8 cellular contexts compared by ENCODE assay signal in genomic region chr2:175167792-175168563, GRCh38. TPM values are rescaled to one million over a fixed set of nuclear protein-coding genes. Genes with fewer than 3 reads are reported as not detected.
DNase-seq lines count a peak whose midpoint lies in the region; ATAC-seq and TF ChIP-seq lines count a peak whose summit lies in the region.

ATF2 (minus strand) TSS chr2:175168203; CDS start chr2:175136443, 31,760 bp downstream.

- intact Hi-C loops in T-helper 1 cell treated with Interleukin-12 subunit alpha and Interleukin-12 subunit beta and Interleukin-4 antibody, amounts not matched to agents 30 ng/mL and 1 ng/mL, for 36 hours (cut with micrococcal nuclease) = loop anchor here (1.0 to 10.0 kb wide), 15 partner anchors 13 to 1813 kb away; partner anchors contain the start of genes ATP5MC3, CDCA7, GPR155 and LNPK
- intact Hi-C loops in heart left ventricle (cut with DNase I) = loop anchor here in 4 of 10 donors (1.0 to 10.0 kb wide), 5 partner anchors 13 to 163 kb away; partner anchors contain the start of genes ATP5MC3 (in 1 of the 4) and CHN1 (in 1 of the 4)

- peaks cover 12% of the 10 kb centered on the region for H3K4me1 Mint-ChIP-seq in type B pancreatic cell (ENCODE audit: unreplicated experiment)

- H3K4me3 ChIP-seq in heart left ventricle = peak within 1 kb of the TSS; percentile 60 to 96 (median 87)

- TF ChIP-seq POLR2A in heart left ventricle (IDR thresholded peaks at IDR 0.05) = peak in 1 of 2 donors; percentile 66

- no peaks in the 10 kb centered on the region for H3K36me3 Mint-ChIP-seq in type B pancreatic cell

- TF ChIP-seq CTCF in GM13976 (IDR thresholded peaks at IDR 0.05; ENCODE audit: borderline replicate concordance, control extremely low read depth, extremely low read depth, insufficient read depth, missing control alignments) (no peak), heart left ventricle (IDR thresholded peaks at IDR 0.05) (no peak), type B pancreatic cell (conservative IDR thresholded peaks at IDR 0.05) (peak; percentile 27)

- H3K27me3 ChIP-seq in heart left ventricle = no peaks in the 10 kb centered on the region

- DNase-seq in GM13976 (ENCODE audit: low spot score) (peak; percentile 95), NCI-H146 treated with DMSO at 0.1 percent for 48 hours (lab: John Stamatoyannopoulos, UW; ENCODE audit: unreplicated experiment) (peak; percentile 95), amniotic epithelial cell (ENCODE audit: low read depth) (peak; percentile 100), heart left ventricle (peak; percentile 98 to 100 (median 99)), pons (ENCODE audit: low spot score) (peak; percentile 99), type B pancreatic cell (ENCODE audit: extremely low spot score, unreplicated experiment) (peak; percentile 96)

- H3K9me3 Mint-ChIP-seq in type B pancreatic cell = no peaks in the 10 kb centered on the region

- peak within 1 kb of the TSS; percentile 100 for H3K4me3 Mint-ChIP-seq in type B pancreatic cell

- no peaks in the 10 kb centered on the region for H3K27me3 Mint-ChIP-seq in type B pancreatic cell

- WGBS in heart left ventricle, 4 donors = 0% methylated on average over 39 to 56 of the region's 56 CpGs

- in situ Hi-C loops in GM13976 (cut with MboI; ENCODE audit: low sequenced_read_pairs, unreplicated experiment) = no loop called here

- H3K4me1 ChIP-seq in heart left ventricle = peaks cover 0 to 38% (median 14%) of the 10 kb centered on the region in 12 donors

- no peaks in the 10 kb centered on the region for H3K9me3 ChIP-seq in heart left ventricle

- peak within 1 kb of the TSS; percentile 92 to 99 (median 96) for H3K27ac ChIP-seq in heart left ventricle

- H3K36me3 ChIP-seq in heart left ventricle = peaks cover 0 to 10% (median 0%) of the 10 kb centered on the region in 9 donors

- ATAC-seq in HG02870 (IDR thresholded peaks at IDR 0.05; ENCODE audit: unreplicated experiment) (peak; percentile 97), heart left ventricle (peak; percentile 98 to 99 (median 98))

- peak within 1 kb of the TSS; percentile 100 for H3K27ac Mint-ChIP-seq in type B pancreatic cell

RNA-seq across cellular contexts. Expression of gene ATF2, which starts in this region (rescaled TPM):
- total RNA-seq in T-helper 1 cell treated with Interleukin-12 subunit alpha and Interleukin-12 subunit beta and Interleukin-4 antibody, amounts not matched to agents 30 ng/mL and 1 ng/mL, for 36 hours = 62.4 and 65.0 TPM in 2 replicates
- 10 to 100 TPM; 17.1 to 41.5 (median 28.5) TPM for total RNA-seq in heart left ventricle
- polyA plus RNA-seq in heart left ventricle = 10 to 100 TPM; 11.2 to 14.4 TPM
- 33.6 and 56.1 TPM in 2 replicates for total RNA-seq in type B pancreatic cell (ENCODE audit: low replicate concordance)

Comparison
In these comparisons a context has a peak if more than half of its experiments do, and no peak if none do; other contexts are left out.
1. Peak in every context shown above with its lines: DNase-seq, ATAC-seq, H3K4me3 ChIP-seq and H3K27ac ChIP-seq.